Comparison of ENCODE assay signal across 8 cellular contexts in genomic region chr19:39052243-39052746, GRCh38. TPM values are rescaled to one million over a fixed set of nuclear protein-coding genes. Genes with fewer than 3 reads are reported as not detected.
A peak's percentile ranks its signal among the peaks of the same experiment; 100 is the strongest.
DNase-seq lines count a peak whose midpoint lies in the region; ATAC-seq and TF ChIP-seq lines count a peak whose summit lies in the region.

No MANE protein-coding gene starts in this region.

- H3K9me3 ChIP-seq in Caco-2 (0 out of 2 replicates have a peak, but pooled peaks cover 9% of the 10 kb centered on the region), breast epithelium (peaks cover 6% of the 10 kb centered on the region in 2 donors)

- no peak for TF ChIP-seq POLR2A in breast epithelium (IDR thresholded peaks at IDR 0.05)

- POLR2A ChIA-PET in Caco-2 (lab: Charles Lee) (no interaction called here), activated B cell treated with CpG ODN at 0.5 μM for 24 hours (lab: Charles Lee) (no interaction called here)

- peaks cover 19% of the 10 kb centered on the region for H3K4me1 Mint-ChIP-seq in Caco-2 (ENCODE audit: low read depth, unreplicated experiment)
- no peaks in the 10 kb centered on the region for H3K4me1 Mint-ChIP-seq in activated B cell treated with CpG ODN at 0.5 μM for 24 hours

- CTCF ChIA-PET in Caco-2 (lab: Charles Lee) (interaction anchor here (0.5 to 1.5 kb wide), 5 partner anchors 12 to 274 kb away, joined by 3 to 8 read pairs (median 4); no protein-coding TSS in a partner anchor), activated B cell treated with CpG ODN at 0.5 μM for 24 hours (lab: Charles Lee) (interaction anchor here (1.0 kb wide), 1 partner anchor 276 kb away, joined by 4 read pairs; no protein-coding TSS in a partner anchor)

- no peaks in the 10 kb centered on the region for H3K27me3 Mint-ChIP-seq in Caco-2 (ENCODE audit: insufficient read depth, unreplicated experiment)
- H3K27me3 Mint-ChIP-seq in activated B cell treated with CpG ODN at 0.5 μM for 24 hours, result peaks cover 3% of the 10 kb centered on the region

- H3K36me3 ChIP-seq in Caco-2 (ENCODE audit: control insufficient read depth, insufficient read depth, low read length) (peaks cover 2% of the 10 kb centered on the region; the same call in 1 of the 2 replicates), breast epithelium (no peaks in the 10 kb centered on the region)

- H3K27me3 ChIP-seq in Caco-2 (replicated peaks; ENCODE audit: control insufficient read depth, insufficient read depth, low read length) (no peaks in the 10 kb centered on the region), breast epithelium (no peaks in the 10 kb centered on the region), layer of hippocampus (ENCODE audit: control insufficient read depth, insufficient read depth, low read length) (no peaks in the 10 kb centered on the region)

- no TSS peak for BruUV-seq in Caco-2 (replicated peaks; lab: Mats Ljungman, UMichigan)

- TF ChIP-seq CTCF in Caco-2 (IDR thresholded peaks at IDR 0.05; ENCODE audit: insufficient read depth in 1 of 2, low read depth in 1 of 2, low read length in 1 of 2, severe bottlenecking in 1 of 2, unreplicated experiment in 1 of 2) (peak; percentile 69 to 87), activated B cell treated with CpG ODN at 0.5 μM for 24 hours (IDR thresholded peaks at IDR 0.05) (peak; percentile 66), breast epithelium (IDR thresholded peaks at IDR 0.05) (peak; percentile 15 to 54 (median 51))

- no peaks in the 10 kb centered on the region for H3K36me3 Mint-ChIP-seq in Caco-2 (ENCODE audit: insufficient read depth, unreplicated experiment)
- no peaks in the 10 kb centered on the region for H3K36me3 Mint-ChIP-seq in activated B cell treated with CpG ODN at 0.5 μM for 24 hours (ENCODE audit: low read depth)

- H3K27ac ChIP-seq in breast epithelium (no peak overlapping the region), layer of hippocampus (ENCODE audit: low read depth, low read length) (peak overlapping the region; percentile 98)

- H3K4me3 Mint-ChIP-seq in Caco-2 (ENCODE audit: unreplicated experiment) (no peak overlapping the region), activated B cell treated with CpG ODN at 0.5 μM for 24 hours (no peak overlapping the region)

- H3K4me3 ChIP-seq in Caco-2 (ENCODE audit: low read depth, low read length) (no peak overlapping the region), breast epithelium (no peak overlapping the region)
- H3K4me3 ChIP-seq in Jurkat, Clone E6-1 (ENCODE audit: low read length), result no peak overlapping the region

- DNase-seq in Caco-2, result peak; percentile 72 to 77
- peak; percentile 27 for DNase-seq in Jurkat, Clone E6-1 (ENCODE audit: low read depth, low spot score)
- peak; percentile 56 for DNase-seq in activated B cell treated with CpG ODN at 0.5 μM for 24 hours
- peak in 1 of 2 donors; percentile 57 for DNase-seq in breast epithelium (ENCODE audit: low spot score in 2 of 2)
- peak; percentile 61 to 65 for DNase-seq in stimulated activated CD4-positive, alpha-beta T cell treated with anti-CD3 and anti-CD28 coated beads, Interleukin-2, amount 100 ng/mL, for 48 hours

- H3K9me3 Mint-ChIP-seq in Caco-2 (ENCODE audit: unreplicated experiment), result peaks cover 19% of the 10 kb centered on the region
- H3K9me3 Mint-ChIP-seq in activated B cell treated with CpG ODN at 0.5 μM for 24 hours, result peaks cover 2% of the 10 kb centered on the region

- ATAC-seq in activated B cell treated with CpG ODN at 0.5 μM for 24 hours (ENCODE audit: low read depth), result no peak
- no peak for ATAC-seq in HG03159 (IDR thresholded peaks at IDR 0.05; ENCODE audit: unreplicated experiment)
- ATAC-seq in GM18511 (IDR thresholded peaks at IDR 0.05; ENCODE audit: unreplicated experiment), result no peak

- H3K4me1 ChIP-seq in Caco-2 (peaks cover 15% of the 10 kb centered on the region), breast epithelium (no peaks in the 10 kb centered on the region)

- H3K27ac Mint-ChIP-seq in Caco-2 (ENCODE audit: unreplicated experiment) (no peak overlapping the region), activated B cell treated with CpG ODN at 0.5 μM for 24 hours (no peak overlapping the region)

- intact Hi-C loops in Caco-2 (cut with micrococcal nuclease; ENCODE audit: unreplicated experiment), result loop anchor here (2.0 kb wide), 1 partner anchor 33 kb away; the partner anchor contains the start of gene ACP7
- intact Hi-C loops in activated B cell treated with CpG ODN at 0.5 μM for 24 hours (cut with micrococcal nuclease), result no loop called here
- intact Hi-C loops in breast epithelium (cut with DNase I; ENCODE audit: low total_unique reads), result no loop called here

RNA-seq across cellular contexts. Expression of gene FBXO27, which starts 19.9 kb away (rescaled TPM):
- 3.4 and 3.8 TPM in 2 replicates for total RNA-seq in Caco-2 (2022)
- not detected for polyA plus RNA-seq in Jurkat, Clone E6-1 (2012; ENCODE audit: insufficient read depth, insufficient read length)
- total RNA-seq in activated B cell treated with CpG ODN at 0.5 μM for 24 hours, result 0.24 TPM in 1 of 2 replicates, not detected in the other
- total RNA-seq in breast epithelium, result 1 to 10 TPM; 2.6 to 7.2 (median 5.1) TPM

RNA-seq across cellular contexts. Expression of gene ACP7, which starts 31.9 kb away (rescaled TPM):
- total RNA-seq in Caco-2 (2022), result 0.45 and 0.46 TPM in 2 replicates
- not detected for polyA plus RNA-seq in Jurkat, Clone E6-1 (2012; ENCODE audit: insufficient read depth, insufficient read length)
- total RNA-seq in activated B cell treated with CpG ODN at 0.5 μM for 24 hours, result not detected in 2 replicates
- total RNA-seq in breast epithelium, result not detected
